ENCODE assay signal across 8 cellular contexts in the genomic region with DNA sequence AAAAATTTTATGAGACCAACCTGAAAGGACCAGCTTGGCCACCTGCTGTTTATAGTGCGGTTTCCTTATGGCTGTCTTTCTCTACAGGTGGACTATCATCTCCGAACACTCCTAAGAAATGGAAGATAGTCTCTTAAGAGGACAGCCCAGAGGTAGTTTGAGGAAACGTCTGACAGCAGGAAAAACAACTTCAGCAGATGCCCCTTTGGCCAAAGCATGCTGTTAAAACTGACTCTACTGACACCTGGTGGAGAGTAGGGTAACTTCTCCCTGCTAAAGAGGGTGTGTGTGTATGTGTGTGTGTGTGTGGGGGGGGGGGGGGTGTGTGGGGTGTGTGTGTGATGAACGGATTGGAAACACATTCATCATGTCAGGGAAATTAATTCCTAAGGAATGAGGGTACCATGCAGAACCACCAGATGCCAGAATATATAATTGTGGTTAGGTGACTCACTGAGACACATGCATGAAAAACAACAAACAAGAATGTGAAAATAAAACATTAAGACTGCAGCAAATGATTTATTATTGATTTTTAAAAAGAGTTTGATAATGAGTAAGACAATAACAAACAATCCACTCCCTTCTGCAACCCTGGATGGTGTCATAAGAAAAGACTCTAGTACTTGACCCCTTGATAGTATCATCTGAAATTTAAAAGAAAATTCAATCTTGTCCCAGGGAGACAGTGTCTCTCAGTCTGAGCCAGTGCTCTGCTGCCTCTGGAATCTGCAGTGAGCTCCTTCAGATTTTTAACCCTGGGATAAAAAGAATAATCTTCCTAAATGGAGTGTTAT.
DNase-seq lines count a peak whose midpoint lies in the region; ATAC-seq, FAIRE-seq and TF ChIP-seq lines count a peak whose summit lies in the region.

No MANE protein-coding gene starts in this region.

- DNase-seq in 8988T (peak; percentile 37), GDM1 (lab: John Stamatoyannopoulos, UW) (peak; percentile 44), H54 (ENCODE audit: insufficient read length, low spot score) (peak; percentile 30), SHP77 (lab: John Stamatoyannopoulos, UW) (peak; percentile 19 to 22), choroid plexus epithelial cell (ENCODE audit: low read depth) (peak; percentile 93), left lung (no peak), stromal cell of bone marrow (ENCODE audit: low read depth) (peak; percentile 76)

- FAIRE-seq in H54 (lab: Jason Lieb, UNC) = no peak

- no peaks in the 10 kb centered on the region for H3K79me2 ChIP-seq in KMS-11 (ENCODE audit: insufficient read depth, low read depth)

- H3K4me3 ChIP-seq in KMS-11 (IDR thresholded peaks at IDR 0.05; ENCODE audit: insufficient read depth, low read depth, low read length) = no peak overlapping the region
- H3K4me3 ChIP-seq in choroid plexus epithelial cell (ENCODE audit: low read depth, low read length) = no peak overlapping the region
- H3K4me3 ChIP-seq in left lung = no peak overlapping the region

- TF ChIP-seq POLR2A in H54 (IDR thresholded peaks at IDR 0.05; ENCODE audit: low read depth, low read length) = no peak

- intact Hi-C loops in left lung (cut with DNase I) = loop anchor here in 1 of 2 donors (10.0 kb wide), 1 partner anchor 243 kb away; no protein-coding TSS in a partner anchor

- H2AFZ ChIP-seq in KMS-11 (ENCODE audit: low read depth) = peak overlapping the region; percentile 54

- ATAC-seq in left lung = peak; percentile 94

- H3K4me1 ChIP-seq in KMS-11 (ENCODE audit: low read depth, poor library complexity, severe bottlenecking) (peaks cover 6% of the 10 kb centered on the region), left lung (peaks cover 0 to 6% of the 10 kb centered on the region in 2 donors)

- H3K27ac ChIP-seq in KMS-11 (no peak overlapping the region), left lung (no peak overlapping the region)

- peak; percentile 53 for TF ChIP-seq CTCF in KMS-11 (conservative IDR thresholded peaks at IDR 0.05; ENCODE audit: low read depth, low read length)
- peak; percentile 87 for TF ChIP-seq CTCF in choroid plexus epithelial cell (conservative IDR thresholded peaks at IDR 0.05; ENCODE audit: low read depth, low read length)
- peak in 1 of 2 donors; percentile 32 for TF ChIP-seq CTCF in left lung (IDR thresholded peaks at IDR 0.05)

- H3K36me3 ChIP-seq in KMS-11 (ENCODE audit: insufficient read depth) (no peaks in the 10 kb centered on the region), left lung (no peaks in the 10 kb centered on the region)

- H3K27me3 ChIP-seq in KMS-11 (ENCODE audit: insufficient read depth, low read depth) = no peaks in the 10 kb centered on the region
- H3K27me3 ChIP-seq in left lung = no peaks in the 10 kb centered on the region

- no peak overlapping the region for H3K9ac ChIP-seq in KMS-11

- no peaks in the 10 kb centered on the region for H4K20me1 ChIP-seq in KMS-11 (ENCODE audit: insufficient read depth)

- no peak overlapping the region for H3K4me2 ChIP-seq in KMS-11

- no peaks in the 10 kb centered on the region for H3K9me3 ChIP-seq in left lung

Comparison
In these comparisons a context has a peak if more than half of its experiments do, and no peak if none do; other contexts are left out.
1. DNase-seq: peak in 8988T (single experiment), GDM1 (single experiment), H54 (single experiment), SHP77 (2 of 2), choroid plexus epithelial cell (single experiment) and stromal cell of bone marrow (single experiment); none in left lung (0 of 2).